In genomic region chr17:4815043-4815675, GRCh38 we compare ENCODE assay signal across 18 cellular contexts. TPM values are rescaled to one million over a fixed set of nuclear protein-coding genes. Genes with fewer than 3 reads are reported as not detected.
DNase-seq lines count a peak whose midpoint lies in the region; TF ChIP-seq lines count a peak whose summit lies in the region.
"Had no signal": no experiment of that assay in that cellular context is flagged by ENCODE, and none has a peak within 500 bp of the region (broad histone marks: within the 10 kb centered on the region; RNA-seq: fewer than 3 reads in every experiment).

No MANE protein-coding gene starts in this region.

- H3K23me2 ChIP-seq in H9 (ENCODE audit: insufficient read length, low read depth, low read length, poor library complexity, severe bottlenecking) = no peaks in the 10 kb centered on the region

- H4K5ac ChIP-seq in H9 (ENCODE audit: insufficient read length, low read depth, low read length) = no peak overlapping the region

- H3K14ac ChIP-seq in H9 (ENCODE audit: insufficient read depth, low read length) = no peak overlapping the region

- no peak overlapping the region for H3K4me2 ChIP-seq in H9 (ENCODE audit: insufficient read depth, insufficient read length, low read length)

- no peak overlapping the region for H2BK15ac ChIP-seq in H9 (ENCODE audit: low read depth, low read length)

- H4K8ac ChIP-seq in H9 (replicated peaks; ENCODE audit: insufficient read length, low read depth, low read length) = no peak overlapping the region

- no peak overlapping the region for H2BK20ac ChIP-seq in H9 (ENCODE audit: low read depth, low read length, poor library complexity, severe bottlenecking)

- H3K27me3 ChIP-seq in H9 (ENCODE audit: insufficient read depth, low read length) = no peaks in the 10 kb centered on the region
- H3K27me3 ChIP-seq in suprapubic skin = no peaks in the 10 kb centered on the region

- WGBS in H9 (ENCODE audit: extremely low coverage, insufficient read length, low lambda C conversion rate) = 100% methylated on average over 1 of the region's 7 CpGs
- WGBS in suprapubic skin = 90% methylated on average over 7 of the region's 7 CpGs

- H3K4ac ChIP-seq in H9 (ENCODE audit: low read depth, low read length) = no peak overlapping the region

- no peaks in the 10 kb centered on the region for H3K79me2 ChIP-seq in H9 (ENCODE audit: insufficient read depth, low read length)

- H3K4me1 ChIP-seq in H9 (ENCODE audit: insufficient read depth, low read length) = no peaks in the 10 kb centered on the region
- no peaks in the 10 kb centered on the region for H3K4me1 ChIP-seq in suprapubic skin

- H3K79me1 ChIP-seq in H9 (ENCODE audit: insufficient read depth, low read depth, low read length, poor library complexity, severe bottlenecking) = no peaks in the 10 kb centered on the region

- H3K36me3 Mint-ChIP-seq in H9 (ENCODE audit: insufficient read depth in 1 of 3, low read depth in 3 of 3) = peaks cover 23 to 65% (median 58%) of the 10 kb centered on the region in 3 experiments

- H2BK5ac ChIP-seq in H9 (ENCODE audit: insufficient read length, low read length) = no peak overlapping the region

- in situ Hi-C loops in astrocyte of the cerebellum (cut with HindIII; ENCODE audit: low sequenced_read_pairs) = no loop called here

- H3K4me3 ChIP-seq in AG09309 (ENCODE audit: control insufficient read depth, low read depth, low read length) = no peak overlapping the region
- H3K4me3 ChIP-seq in astrocyte of the cerebellum (ENCODE audit: low read depth, low read length) = no peak overlapping the region
- no peak overlapping the region for H3K4me3 ChIP-seq in suprapubic skin

- no peak overlapping the region for H3T11ph ChIP-seq in H9 (ENCODE audit: low read length)

- no peaks in the 10 kb centered on the region for H4K20me1 ChIP-seq in H9 (ENCODE audit: control insufficient read depth, insufficient read depth, insufficient read length)

- no peak for TF ChIP-seq EP300 in suprapubic skin (IDR thresholded peaks at IDR 0.05)

- no peak for TF ChIP-seq POLR2A in suprapubic skin (IDR thresholded peaks at IDR 0.05)

- TF ChIP-seq CTCF in AG09309 (IDR thresholded peaks at IDR 0.05; ENCODE audit: control insufficient read depth, insufficient read depth, low read depth, low read length, missing control alignments) (peak; percentile 18), H9 (conservative IDR thresholded peaks at IDR 0.05) (peak; percentile 65), astrocyte of the cerebellum (IDR thresholded peaks at IDR 0.05; ENCODE audit: low read depth, low read length, missing control alignments) (peak; percentile 10), suprapubic skin (IDR thresholded peaks at IDR 0.05) (no peak)

- no peaks in the 10 kb centered on the region for H3K27me3 Mint-ChIP-seq in H9 (ENCODE audit: low read depth)
- H3K27me3 Mint-ChIP-seq: stimulated activated naive B cell treated with anti-CD40 and anti-IgM and Interleukin-4, amounts not matched to agents 10 μg/mL and 1 μg/mL and 100 μg/mL, for 72 hours had no signal

- H2BK120ac ChIP-seq in H9 (ENCODE audit: low read depth, low read length, poor library complexity, severe bottlenecking) = no peak overlapping the region

- no peak overlapping the region for H2AFZ ChIP-seq in H9 (ENCODE audit: low read length)

- no peak overlapping the region for H3K4me3 Mint-ChIP-seq in H9
- H3K4me3 Mint-ChIP-seq: stimulated activated naive B cell treated with anti-CD40 and anti-IgM and Interleukin-4, amounts not matched to agents 10 μg/mL and 1 μg/mL and 100 μg/mL, for 72 hours had no signal

- no peak overlapping the region for H3K23ac ChIP-seq in H9 (ENCODE audit: insufficient read length, low read depth, low read length)

- no peak overlapping the region for H4K91ac ChIP-seq in H9 (ENCODE audit: insufficient read length, low read depth, low read length)

- H3K9ac ChIP-seq in H9 (ENCODE audit: extremely low read depth, insufficient read length, low read length) = no peak overlapping the region

- H3K27ac ChIP-seq in H9 (ENCODE audit: insufficient read length, low read depth, low read length) = no peak overlapping the region
- no peak overlapping the region for H3K27ac ChIP-seq in suprapubic skin
- H3K27ac ChIP-seq: C4-2B had no signal

- H3K9me3 ChIP-seq in H9 (ENCODE audit: control insufficient read depth, low read depth, low read length) (no peaks in the 10 kb centered on the region), suprapubic skin (no peaks in the 10 kb centered on the region)

- peaks cover 2% of the 10 kb centered on the region in 2 experiments; a peak in 4 of 5 replicates for H3K9me3 Mint-ChIP-seq in H9
- H3K9me3 Mint-ChIP-seq: stimulated activated naive B cell treated with anti-CD40 and anti-IgM and Interleukin-4, amounts not matched to agents 10 μg/mL and 1 μg/mL and 100 μg/mL, for 72 hours had no signal

- peaks cover 54% of the 10 kb centered on the region for H3K36me3 ChIP-seq in suprapubic skin

- peak overlapping the region in 1 of 3 experiments; percentile 30; a peak in 1 of 7 replicates for H3K27ac Mint-ChIP-seq in H9
- H3K27ac Mint-ChIP-seq: stimulated activated naive B cell treated with anti-CD40 and anti-IgM and Interleukin-4, amounts not matched to agents 10 μg/mL and 1 μg/mL and 100 μg/mL, for 72 hours had no signal

- H3K4me1 Mint-ChIP-seq in H9 = no peaks in the 10 kb centered on the region

- no peak overlapping the region for H3K18ac ChIP-seq in H9 (ENCODE audit: insufficient read length, low read depth, low read length)

- H3K56ac ChIP-seq in H9 (ENCODE audit: insufficient read length, low read depth, low read length) = no peak overlapping the region

- H2AK5ac ChIP-seq in H9 (ENCODE audit: insufficient read length, low read length) = no peak overlapping the region

- no peak overlapping the region for H2BK12ac ChIP-seq in H9 (ENCODE audit: insufficient read length, low read depth, low read length)

- DNase-seq in AG09309 (ENCODE audit: low read depth) (no peak), H9 (no peak), astrocyte of the cerebellum (ENCODE audit: low read depth) (no peak), iPS-NIHi7 (ENCODE audit: extremely low spot score) (peak; percentile 27), A172 (ENCODE audit: low spot score) (no peak), suprapubic skin (ENCODE audit: low spot score in 2 of 2) (no peak), activated gamma-delta T cell (lab: John Stamatoyannopoulos, UW) (no peak)
- DNase-seq in activated CD4-positive, alpha-beta T cell treated with anti-CD3 and anti-CD28 coated beads, Interleukin-2, amount 50 U/mL, for 1 hour = no peak
- DNase-seq: central memory CD4-positive, alpha-beta T cell; GF-D8; NCI-H226; stimulated activated CD4-positive, alpha-beta T cell treated with anti-CD3 and anti-CD28 coated beads, Interleukin-4, amount 100 ng/mL, for 24 hours; stimulated activated naive B cell treated with anti-CD40 and anti-IgM and Interleukin-4, amounts not matched to agents 10 μg/mL and 1 μg/mL and 100 μg/mL, for 72 hours; T-helper 9 cell had no signal

RNA-seq across cellular contexts. Expression of gene PLD2, which starts 8.2 kb away (rescaled TPM):
- total RNA-seq in H9 (2021) = 63.3 and 66.6 TPM in 2 replicates
- 17.6 and 18.0 TPM in 2 replicates for total RNA-seq in A172 (2014; rRNA removed; shearing (Covaris generic))
- total RNA-seq in suprapubic skin = 100 to 1,000 TPM in 1 of 4 donors, 10 to 100 TPM in 3; 53.5 to 134 (median 57.6) TPM

RNA-seq across cellular contexts. Expression of gene MINK1, which starts 18.0 kb away (rescaled TPM):
- total RNA-seq in H9 (2021) (64.3 and 68.8 TPM in 2 replicates), suprapubic skin (100 to 1,000 TPM; 141 to 352 (median 169) TPM)
- total RNA-seq in A172 (2014; rRNA removed; shearing (Covaris generic)) = 31.4 and 31.6 TPM in 2 replicates

RNA-seq across cellular contexts. Expression of gene PSMB6, which starts 19.2 kb away (rescaled TPM):
- total RNA-seq in H9 (2021) (244 and 247 TPM in 2 replicates), suprapubic skin (100 to 1,000 TPM in 3 of 4 donors, 10 to 100 TPM in 1; 68.6 to 250 (median 189) TPM)
- total RNA-seq in A172 (2014; rRNA removed; shearing (Covaris generic)) = 351 and 425 TPM in 2 replicates

RNA-seq across cellular contexts. Expression of gene GLTPD2, which starts 26.4 kb away (rescaled TPM):
- total RNA-seq in H9 (2021) = not detected in 2 replicates
- total RNA-seq in A172 (2014; rRNA removed; shearing (Covaris generic)) = not detected in 2 replicates
- under 1 TPM in 1 of 4 donors, not detected in 3; 0.80 TPM for total RNA-seq in suprapubic skin
- total RNA-seq: esophagus mucosa, M059J, renal cortical epithelial cell had no signal

Comparison
In these comparisons a context has a peak if more than half of its experiments do, and no peak if none do; other contexts are left out.
1. CTCF ChIP-seq: peak in AG09309 (single experiment), H9 (single experiment) and astrocyte of the cerebellum (single experiment); none in suprapubic skin (0 of 2).